In the genomic region with DNA sequence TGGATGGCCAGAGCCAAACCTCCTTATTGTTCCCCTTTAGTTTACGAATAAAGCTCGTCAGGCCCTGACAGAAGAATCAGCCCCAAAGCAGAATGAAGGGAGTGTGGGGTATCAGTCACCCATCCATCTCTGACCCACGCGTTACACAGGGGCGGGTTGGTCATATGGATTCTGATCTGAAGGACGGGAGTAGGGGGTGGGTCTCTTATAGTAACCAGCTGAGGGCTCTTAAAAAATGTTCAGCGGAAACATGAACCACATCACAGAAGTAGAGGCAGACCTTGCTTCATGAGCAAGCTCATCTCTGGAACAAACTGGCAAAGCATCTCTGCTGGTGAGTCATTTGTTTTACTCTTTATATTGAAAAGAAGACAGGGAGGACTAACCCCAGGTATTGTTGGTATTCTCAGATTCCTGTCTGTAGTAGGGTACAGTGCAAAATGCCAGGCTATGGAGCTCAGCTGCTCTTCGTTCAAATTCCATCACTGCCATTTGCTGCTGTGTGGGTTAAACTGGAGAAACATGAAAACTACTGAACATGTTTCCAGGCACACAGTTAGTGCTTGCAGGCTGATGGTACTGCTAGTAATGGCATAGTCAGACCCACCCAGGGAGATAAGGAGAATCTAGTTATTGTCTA, we compare ENCODE assay signal across 15 cellular contexts. TPM values are rescaled to one million over a fixed set of nuclear protein-coding genes. Genes with fewer than 3 reads are reported as not detected.
A peak's percentile ranks its signal among the peaks of the same experiment; 100 is the strongest.
DNase-seq lines count a peak whose midpoint lies in the region; ATAC-seq and TF ChIP-seq lines count a peak whose summit lies in the region.
"Had no signal": no experiment of that assay in that cellular context is flagged by ENCODE, and none has a peak within 500 bp of the region (broad histone marks: within the 10 kb centered on the region; RNA-seq: fewer than 3 reads in every experiment).

A gene (plus strand): TSS at position 258 of the 640 bp plus-strand sequence. CDS start 3,018 bp downstream, outside the sequence.

- peaks cover 59% of the 10 kb centered on the region for H3K4me1 Mint-ChIP-seq in activated naive CD4-positive, alpha-beta T cell treated with anti-CD3 and anti-CD28 coated beads, Interleukin-2, amount 10 ng/mL, durations not matched to agents 7 days and 5 days

- H3K27me3 ChIP-seq in gastrocnemius medialis: no peaks in the 10 kb centered on the region
- no peaks in the 10 kb centered on the region for H3K27me3 ChIP-seq in upper lobe of left lung
- H3K27me3 ChIP-seq in MG63: no peaks in the 10 kb centered on the region
- H3K27me3 ChIP-seq: esophagus squamous epithelium, tibial artery had no signal

- DNase-seq in activated gamma-delta T cell treated with Interleukin-2 at 50 U/mL for 16 hours: peak; percentile 55
- DNase-seq in activated gamma-delta T cell (lab: John Stamatoyannopoulos, UW): no peak
- DNase-seq in activated naive CD4-positive, alpha-beta T cell treated with anti-CD3 and anti-CD28 coated beads, Interleukin-2, amount 10 ng/mL, durations not matched to agents 7 days and 5 days: peak; percentile 59
- DNase-seq in gastrocnemius medialis: no peak
- no peak for DNase-seq in upper lobe of left lung
- DNase-seq in MG63: no peak
- no peak for DNase-seq in NCI-H526 treated with DMSO at 0.1 percent for 48 hours (lab: John Stamatoyannopoulos, UW)
- DNase-seq in iPS-NIHi11 (ENCODE audit: low spot score): no peak
- DNase-seq: esophagus squamous epithelium, GF-D8, NCI-H2081 treated with DMSO at 0.1 percent for 48 hours had no signal

- in situ Hi-C loops in gastrocnemius medialis (cut with MboI; ENCODE audit: low sequenced_read_pairs in 4 of 4): loop anchor here (5.0 to 25.0 kb wide), 2 partner anchors 134 to 419 kb away; a partner anchor contains a TSS

- H3K9me3 ChIP-seq in gastrocnemius medialis (no peaks in the 10 kb centered on the region), upper lobe of left lung (no peaks in the 10 kb centered on the region), MG63 (no peaks in the 10 kb centered on the region)
- H3K9me3 ChIP-seq: esophagus squamous epithelium, prostate gland, tibial artery had no signal

- peaks cover 11% of the 10 kb centered on the region for H3K27me3 Mint-ChIP-seq in activated naive CD4-positive, alpha-beta T cell treated with anti-CD3 and anti-CD28 coated beads, Interleukin-2, amount 10 ng/mL, durations not matched to agents 7 days and 5 days

- intact Hi-C loops in gastrocnemius medialis (cut with DNase I; ENCODE audit: low total_unique reads): no loop called here

- no peak within 1 kb of the TSS for H3K4me3 Mint-ChIP-seq in activated naive CD4-positive, alpha-beta T cell treated with anti-CD3 and anti-CD28 coated beads, Interleukin-2, amount 10 ng/mL, durations not matched to agents 7 days and 5 days

- CTCF ChIA-PET in activated naive CD4-positive, alpha-beta T cell treated with anti-CD3 and anti-CD28 coated beads, Interleukin-2, amount 10 ng/mL, durations not matched to agents 7 days and 5 days (lab: Charles Lee): interaction anchor here (0.8 to 16.7 kb wide), 12 partner anchors 9 to 427 kb away, joined by 3 to 419 read pairs (median 3); a partner anchor contains a TSS

- ATAC-seq in gastrocnemius medialis (no peak), upper lobe of left lung (ENCODE audit: low FRiP score in 2 of 2) (no peak)
- ATAC-seq: Right ventricle myocardium inferior had no signal

- WGBS in upper lobe of left lung, 2 donors: 91 to 95% methylated on average over 8 of the region's 8 CpGs

- H3K27ac ChIP-seq in gastrocnemius medialis: peak within 1 kb of the TSS in 3 of 4 donors; percentile 44 to 80 (median 49)
- H3K27ac ChIP-seq in upper lobe of left lung: peak within 1 kb of the TSS in 2 of 4 donors; percentile 19 to 49
- H3K27ac ChIP-seq: prostate gland, tibial artery had no signal

- H3K36me3 Mint-ChIP-seq in activated naive CD4-positive, alpha-beta T cell treated with anti-CD3 and anti-CD28 coated beads, Interleukin-2, amount 10 ng/mL, durations not matched to agents 7 days and 5 days: peaks cover 52% of the 10 kb centered on the region

- TF ChIP-seq POLR2A in gastrocnemius medialis (IDR thresholded peaks at IDR 0.05) (no peak), upper lobe of left lung (IDR thresholded peaks at IDR 0.05) (peak in 1 of 4 donors; percentile 55)

- TF ChIP-seq EP300 in upper lobe of left lung (IDR thresholded peaks at IDR 0.05): no peak

- peak within 1 kb of the TSS; percentile 70 for H3K27ac Mint-ChIP-seq in activated naive CD4-positive, alpha-beta T cell treated with anti-CD3 and anti-CD28 coated beads, Interleukin-2, amount 10 ng/mL, durations not matched to agents 7 days and 5 days

- H3K4me3 ChIP-seq in gastrocnemius medialis: no peak within 1 kb of the TSS
- H3K4me3 ChIP-seq in upper lobe of left lung: peak within 1 kb of the TSS in 3 of 4 donors; percentile 4 to 13 (median 6)
- no peak within 1 kb of the TSS for H3K4me3 ChIP-seq in MG63
- H3K4me3 ChIP-seq: prostate gland, tibial artery had no signal

- TF ChIP-seq CTCF in gastrocnemius medialis (IDR thresholded peaks at IDR 0.05 in 4 of 5, conservative IDR thresholded peaks at IDR 0.05 in 1 of 5): no peak
- TF ChIP-seq CTCF in upper lobe of left lung (IDR thresholded peaks at IDR 0.05): no peak

- H3K36me3 ChIP-seq in gastrocnemius medialis (peaks cover 0 to 27% of the 10 kb centered on the region in 2 donors), upper lobe of left lung (peaks cover 0 to 39% (median 10%) of the 10 kb centered on the region in 4 donors), MG63 (peaks cover 6% of the 10 kb centered on the region)
- H3K36me3 ChIP-seq: prostate gland had no signal

- H3K4me1 ChIP-seq in gastrocnemius medialis (peaks cover 20 to 45% of the 10 kb centered on the region in 2 donors), upper lobe of left lung (peaks cover 0 to 20% (median 9%) of the 10 kb centered on the region in 4 donors)
- H3K4me1 ChIP-seq: prostate gland had no signal

- no peaks in the 10 kb centered on the region for H3K9me3 Mint-ChIP-seq in activated naive CD4-positive, alpha-beta T cell treated with anti-CD3 and anti-CD28 coated beads, Interleukin-2, amount 10 ng/mL, durations not matched to agents 7 days and 5 days

RNA-seq across cellular contexts. Expression of the gene that starts here (rescaled TPM):
- total RNA-seq in gastrocnemius medialis (under 1 TPM in 2 of 4 donors, not detected in 2; 0.29 to 0.51 TPM), upper lobe of left lung (10 to 100 TPM in 1 of 6 donors, 1 to 10 TPM in 5; 2.1 to 10.2 (median 3.0) TPM)
- total RNA-seq in MG63 (2014; rRNA removed; shearing (Covaris generic); ENCODE audit: low replicate concordance): not detected in 2 replicates
- total RNA-seq: kidney epithelial cell had no signal

Comparison
In these comparisons a context has a peak if more than half of its experiments do, and no peak if none do; other contexts are left out.
1. DNase-seq: peak in activated gamma-delta T cell treated with Interleukin-2 at 50 U/mL for 16 hours (single experiment) and activated naive CD4-positive, alpha-beta T cell treated with anti-CD3 and anti-CD28 coated beads, Interleukin-2, amount 10 ng/mL, durations not matched to agents 7 days and 5 days (single experiment); none in activated gamma-delta T cell (single experiment), gastrocnemius medialis (0 of 2), upper lobe of left lung (0 of 2), MG63 (single experiment), NCI-H526 treated with DMSO at 0.1 percent for 48 hours (single experiment) and iPS-NIHi11 (single experiment).
2. H3K4me3 ChIP-seq: peak in upper lobe of left lung (3 of 4); none in gastrocnemius medialis (0 of 4) and MG63 (single experiment).